ENCODE assay signal across 8 cellular contexts in the genomic region with DNA sequence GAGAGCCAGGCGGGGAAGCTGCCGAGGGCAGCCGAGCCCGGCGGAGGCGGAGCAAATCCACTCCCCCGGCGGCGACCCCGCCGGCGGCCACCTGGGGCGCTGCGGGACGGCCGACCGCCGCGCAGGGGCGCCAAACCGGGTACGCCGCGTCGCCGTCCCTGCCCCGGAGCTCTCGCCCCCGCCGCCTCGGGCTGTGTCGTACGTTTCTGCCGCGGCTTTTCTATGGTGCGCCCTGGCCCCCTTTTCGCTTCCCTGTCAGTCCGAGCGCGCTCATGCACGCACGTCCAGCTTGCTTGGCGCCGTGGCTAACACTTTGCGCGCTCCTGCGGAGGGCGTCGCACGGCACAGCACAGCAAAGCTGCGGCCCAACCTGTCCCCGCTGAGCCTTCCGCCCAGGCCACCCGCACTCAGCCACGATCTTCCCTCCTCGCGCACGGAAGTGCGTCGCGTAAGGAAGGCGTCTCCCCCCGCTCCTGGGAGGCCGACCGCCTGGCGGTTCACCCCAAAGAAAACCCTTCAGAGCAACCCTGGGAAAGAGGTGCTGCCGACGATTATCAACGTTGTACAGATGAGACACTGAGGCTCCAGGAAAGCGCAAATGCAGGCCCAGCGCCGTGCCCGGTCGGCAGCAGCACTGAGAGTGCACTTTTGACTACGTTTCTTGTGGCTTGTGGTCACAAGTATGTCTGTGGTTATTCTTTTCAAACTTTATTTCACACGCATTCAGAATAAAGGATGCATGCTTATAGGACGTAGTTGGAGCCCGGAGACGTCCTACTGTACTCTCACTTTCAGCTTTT. TPM values are rescaled to one million over a fixed set of nuclear protein-coding genes. Genes with fewer than 3 reads are reported as not detected.
DNase-seq lines count a peak whose midpoint lies in the region; ATAC-seq and TF ChIP-seq lines count a peak whose summit lies in the region.

A gene (minus strand): TSS at position 48 of the 800 bp plus-strand sequence. CDS start 1,857 bp downstream, outside the sequence.

- peak; percentile 71 for ATAC-seq in GM18498 (IDR thresholded peaks at IDR 0.05; ENCODE audit: unreplicated experiment)
- ATAC-seq in HG02870 (IDR thresholded peaks at IDR 0.05; ENCODE audit: unreplicated experiment), result peak; percentile 56

- H3K27ac ChIP-seq in right atrium auricular region (peak within 1 kb of the TSS; percentile 98 to 100), rectal smooth muscle tissue (ENCODE audit: low read depth, low read length) (peak within 1 kb of the TSS; percentile 95), vagina (peak within 1 kb of the TSS; percentile 97)

- peak within 1 kb of the TSS; percentile 93 for H3K9ac ChIP-seq in rectal smooth muscle tissue (ENCODE audit: low read length)

- TF ChIP-seq POLR2A in vagina (IDR thresholded peaks at IDR 0.05), result peak in 1 of 2 donors; percentile 12

- H3K27me3 Mint-ChIP-seq in T-helper 1 cell treated with Interleukin-12 subunit alpha and Interleukin-12 subunit beta and Interleukin-4 antibody, amounts not matched to agents 30 μg/mL and 1 μg/mL, for 36 hours (ENCODE audit: low read depth), result peaks cover 4% of the 10 kb centered on the region

- H3K4me1 ChIP-seq in right atrium auricular region, result peaks cover 0 to 25% of the 10 kb centered on the region in 2 donors
- H3K4me1 ChIP-seq in rectal smooth muscle tissue (ENCODE audit: control insufficient read depth, insufficient read depth, low read length), result peaks cover 14% of the 10 kb centered on the region
- peaks cover 32% of the 10 kb centered on the region for H3K4me1 ChIP-seq in vagina

- TF ChIP-seq CTCF in right atrium auricular region (IDR thresholded peaks at IDR 0.05), result peak; percentile 90 to 96
- TF ChIP-seq CTCF in vagina (IDR thresholded peaks at IDR 0.05), result peak in 2 of 3 experiments; percentile 49 to 86

- H3K9me3 ChIP-seq in right atrium auricular region (no peaks in the 10 kb centered on the region), vagina (no peaks in the 10 kb centered on the region)

- H3K4me3 ChIP-seq in right atrium auricular region (peak within 1 kb of the TSS; percentile 65 to 88), rectal smooth muscle tissue (ENCODE audit: low read length) (peak within 1 kb of the TSS; percentile 73), vagina (peak within 1 kb of the TSS; percentile 65 to 71)

- H3K36me3 ChIP-seq in right atrium auricular region, result peaks cover 8% of the 10 kb centered on the region
- H3K36me3 ChIP-seq in rectal smooth muscle tissue (ENCODE audit: control insufficient read depth, insufficient read depth, low read length), result no peaks in the 10 kb centered on the region
- peaks cover 0 to 5% of the 10 kb centered on the region in 2 donors for H3K36me3 ChIP-seq in vagina

- H3K4me1 Mint-ChIP-seq in T-helper 1 cell treated with Interleukin-12 subunit alpha and Interleukin-12 subunit beta and Interleukin-4 antibody, amounts not matched to agents 30 μg/mL and 1 μg/mL, for 36 hours (ENCODE audit: low read depth), result peaks cover 34% of the 10 kb centered on the region

- intact Hi-C loops in vagina (cut with DNase I), result loop anchor here (5.0 kb wide), 1 partner anchor 41 kb away; no protein-coding TSS in a partner anchor

- peaks cover 19% of the 10 kb centered on the region for H3K36me3 Mint-ChIP-seq in T-helper 1 cell treated with Interleukin-12 subunit alpha and Interleukin-12 subunit beta and Interleukin-4 antibody, amounts not matched to agents 30 μg/mL and 1 μg/mL, for 36 hours (ENCODE audit: low read depth)

- H3K27me3 ChIP-seq in right atrium auricular region (no peaks in the 10 kb centered on the region), rectal smooth muscle tissue (ENCODE audit: control insufficient read depth, insufficient read depth, low read length) (no peaks in the 10 kb centered on the region), vagina (no peaks in the 10 kb centered on the region)

- peak within 1 kb of the TSS; percentile 91 for H3K4me3 Mint-ChIP-seq in T-helper 1 cell treated with Interleukin-12 subunit alpha and Interleukin-12 subunit beta and Interleukin-4 antibody, amounts not matched to agents 30 μg/mL and 1 μg/mL, for 36 hours

- H3K27ac Mint-ChIP-seq in T-helper 1 cell treated with Interleukin-12 subunit alpha and Interleukin-12 subunit beta and Interleukin-4 antibody, amounts not matched to agents 30 μg/mL and 1 μg/mL, for 36 hours, result peak within 1 kb of the TSS; percentile 99

- DNase-seq in NCI-H1436 treated with DMSO at 0.1 percent for 48 hours (lab: John Stamatoyannopoulos, UW) (peak; percentile 57), amygdala (lab: John Stamatoyannopoulos, UW) (peak in 55 of 56 donors; percentile 31 to 98 (median 81)), right atrium auricular region (ENCODE audit: low spot score) (peak; percentile 86), vagina (ENCODE audit: extremely low spot score in 2 of 2) (peak in 1 of 2 donors; percentile 90)

- no peaks in the 10 kb centered on the region for H3K9me3 Mint-ChIP-seq in T-helper 1 cell treated with Interleukin-12 subunit alpha and Interleukin-12 subunit beta and Interleukin-4 antibody, amounts not matched to agents 30 μg/mL and 1 μg/mL, for 36 hours

RNA-seq across cellular contexts. Expression of the gene that starts here (rescaled TPM):
- 100 to 1,000 TPM; 130 to 145 TPM for total RNA-seq in right atrium auricular region
- 325 TPM for total RNA-seq in vagina
